ENCODE assay signal across 9 cellular contexts in genomic region chr12:6384499-6385436, GRCh38. TPM values are rescaled to one million over a fixed set of nuclear protein-coding genes. Genes with fewer than 3 reads are reported as not detected.
DNase-seq lines count a peak whose midpoint lies in the region; ATAC-seq, FAIRE-seq and TF ChIP-seq lines count a peak whose summit lies in the region.
"Had no signal": no experiment of that assay in that cellular context is flagged by ENCODE, and none has a peak within 500 bp of the region (broad histone marks: within the 10 kb centered on the region; RNA-seq: fewer than 3 reads in every experiment).

No MANE protein-coding gene starts in this region.

- intact Hi-C loops in ascending aorta (cut with DNase I): loop anchor here (1.0 to 5.0 kb wide), 2 partner anchors 48 to 62 kb away; no protein-coding TSS in a partner anchor

- FAIRE-seq in small intestine (lab: Jason Lieb, UNC): no peak
- FAIRE-seq: GM12892 had no signal

- TF ChIP-seq CTCF in ascending aorta (IDR thresholded peaks at IDR 0.05): no peak

- H3K27me3 ChIP-seq in ascending aorta: no peaks in the 10 kb centered on the region
- H3K27me3 ChIP-seq in small intestine (ENCODE audit: control insufficient read depth in 2 of 2, insufficient read depth in 2 of 2, low read length in 2 of 2): no peaks in the 10 kb centered on the region

- 11 to 47% (median 25%) methylated on average over 35 to 36 of the region's 36 CpGs for WGBS in small intestine, 3 donors

- DNase-seq in GM03348 (ENCODE audit: low spot score): peak; percentile 62
- no peak for DNase-seq in ascending aorta (ENCODE audit: low spot score in 2 of 2)
- peak; percentile 25 for DNase-seq in iris pigment epithelial cell (ENCODE audit: low read depth)
- peak; percentile 58 for DNase-seq in small intestine
- DNase-seq in NCI-H146 (lab: John Stamatoyannopoulos, UW): no peak
- DNase-seq in activated CD4-positive, CD25-positive, alpha-beta regulatory T cell (lab: John Stamatoyannopoulos, UW): no peak
- no peak for DNase-seq in GOT3 (lab: John Stamatoyannopoulos, UW)

- H3K4me3 ChIP-seq in ascending aorta (peak overlapping the region; percentile 80 to 89), small intestine (ENCODE audit: low read depth in 1 of 2, low read length in 2 of 2) (peak overlapping the region; percentile 48 to 89)

- ATAC-seq in HG03521 (IDR thresholded peaks at IDR 0.05; ENCODE audit: unreplicated experiment): no peak

- H3K9me3 ChIP-seq in ascending aorta: no peaks in the 10 kb centered on the region
- H3K9me3 ChIP-seq in small intestine (ENCODE audit: control insufficient read depth, low read depth): no peaks in the 10 kb centered on the region

- H3K36me3 ChIP-seq in ascending aorta: peaks cover 32 to 36% of the 10 kb centered on the region in 2 donors
- peaks cover 8 to 9% of the 10 kb centered on the region in 2 donors for H3K36me3 ChIP-seq in small intestine (ENCODE audit: control insufficient read depth in 2 of 2, insufficient read depth in 2 of 2, low read length in 2 of 2)

- H3K27ac ChIP-seq in ascending aorta: peak overlapping the region; percentile 97 to 98
- peak overlapping the region; percentile 82 to 88 for H3K27ac ChIP-seq in small intestine (ENCODE audit: low read depth in 1 of 2, low read length in 1 of 2)

- H3K4me1 ChIP-seq in ascending aorta (peaks cover 9 to 24% of the 10 kb centered on the region in 2 donors), small intestine (ENCODE audit: control insufficient read depth in 2 of 2, insufficient read depth in 1 of 2, low read depth in 1 of 2, low read length in 1 of 2) (peaks cover 4 to 9% of the 10 kb centered on the region in 2 donors)

RNA-seq across cellular contexts. Expression of gene LTBR, which starts 0.8 kb away (rescaled TPM):
- total RNA-seq in ascending aorta: 284 TPM
- polyA plus RNA-seq in small intestine: 10 to 100 TPM; 56.5 to 80.9 (median 65.5) TPM

RNA-seq across cellular contexts. Expression of gene SCNN1A, which starts 9.4 kb away (rescaled TPM):
- total RNA-seq in ascending aorta: 14.3 TPM
- polyA plus RNA-seq in small intestine: 10 to 100 TPM; 12.3 to 18.9 (median 14.4) TPM

RNA-seq across cellular contexts. Expression of gene TNFRSF1A, which starts 42.9 kb away (rescaled TPM):
- total RNA-seq in ascending aorta: 528 TPM
- 100 to 1,000 TPM in 1 of 3 donors, 10 to 100 TPM in 2; 77.2 to 102 (median 92.9) TPM for polyA plus RNA-seq in small intestine

RNA-seq across cellular contexts. Expression of gene CD27, which starts 60.0 kb away (rescaled TPM):
- total RNA-seq in ascending aorta: not detected
- polyA plus RNA-seq in small intestine: 10 to 100 TPM in 1 of 3 donors, 1 to 10 TPM in 1, under 1 TPM in 1; 0.45 to 16.2 (median 3.7) TPM

Comparison
In these comparisons a context has a peak if more than half of its experiments do, and no peak if none do; other contexts are left out.
1. DNase-seq: peak in GM03348 (single experiment), iris pigment epithelial cell (single experiment) and small intestine (single experiment); none in ascending aorta (0 of 2), NCI-H146 (single experiment), activated CD4-positive, CD25-positive, alpha-beta regulatory T cell (0 of 4) and GOT3 (single experiment).